Comparison of ENCODE assay signal across 8 cellular contexts in genomic region chr3:63912768-63913588, GRCh38. TPM values are rescaled to one million over a fixed set of nuclear protein-coding genes. Genes with fewer than 3 reads are reported as not detected.
DNase-seq lines count a peak whose midpoint lies in the region; ATAC-seq and TF ChIP-seq lines count a peak whose summit lies in the region.

No MANE protein-coding gene starts in this region.

- ATAC-seq in HG03439 (IDR thresholded peaks at IDR 0.05; ENCODE audit: unreplicated experiment) (peak; percentile 10), left lung (peak; percentile 46), HG02870 (IDR thresholded peaks at IDR 0.05; ENCODE audit: unreplicated experiment) (no peak)
- ATAC-seq in central memory CD8-positive, alpha-beta T cell (replicated peaks; ENCODE audit: extremely low read depth, poor library complexity, severe bottlenecking), result peak; percentile 26

- H3K27me3 ChIP-seq in left lung, result no peaks in the 10 kb centered on the region

- H3K36me3 Mint-ChIP-seq in central memory CD8-positive, alpha-beta T cell (ENCODE audit: insufficient read depth), result peaks cover 38% of the 10 kb centered on the region

- H3K36me3 ChIP-seq in left lung, result peaks cover 0 to 35% of the 10 kb centered on the region in 2 donors

- peaks cover 14 to 47% of the 10 kb centered on the region in 2 donors for H3K4me1 ChIP-seq in left lung

- no peak for TF ChIP-seq CTCF in WI38 (IDR thresholded peaks at IDR 0.05; ENCODE audit: low read depth, low read length)
- TF ChIP-seq CTCF in left lung (IDR thresholded peaks at IDR 0.05), result no peak

- intact Hi-C loops in left lung (cut with DNase I), result no loop called here

- H3K27ac Mint-ChIP-seq in central memory CD8-positive, alpha-beta T cell (ENCODE audit: low read depth), result peak overlapping the region; percentile 89

- H3K27me3 Mint-ChIP-seq in central memory CD8-positive, alpha-beta T cell, result no peaks in the 10 kb centered on the region

- peak overlapping the region; percentile 98 to 99 for H3K27ac ChIP-seq in left lung

- DNase-seq in NCI-H146 (lab: John Stamatoyannopoulos, UW), result peak; percentile 31
- DNase-seq in NCI-H146 treated with DMSO at 0.1 percent for 48 hours (lab: John Stamatoyannopoulos, UW; ENCODE audit: unreplicated experiment), result no peak
- peak in 1 of 2 donors; percentile 26 for DNase-seq in central memory CD8-positive, alpha-beta T cell (ENCODE audit: low spot score in 2 of 2)
- peak; percentile 70 to 82 for DNase-seq in left lung
- peak; percentile 48 for DNase-seq in stimulated activated CD4-positive, alpha-beta T cell treated with anti-CD3 and anti-CD28 coated beads, Interleukin-4, amount 100 ng/mL, for 1 hour

- no peaks in the 10 kb centered on the region for H3K9me3 Mint-ChIP-seq in central memory CD8-positive, alpha-beta T cell

- peak overlapping the region; percentile 59 for H3K4me3 ChIP-seq in WI38 (ENCODE audit: low read depth, low read length)
- peak overlapping the region; percentile 61 to 75 for H3K4me3 ChIP-seq in left lung

- peak overlapping the region; percentile 85 for H3K4me3 Mint-ChIP-seq in central memory CD8-positive, alpha-beta T cell

- H3K9me3 ChIP-seq in left lung, result no peaks in the 10 kb centered on the region

- peaks cover 51% of the 10 kb centered on the region for H3K4me1 Mint-ChIP-seq in central memory CD8-positive, alpha-beta T cell

RNA-seq across cellular contexts. Expression of gene SCAANT1, which starts 0.8 kb away (rescaled TPM):
- total RNA-seq in left lung, result not detected

RNA-seq across cellular contexts. Expression of gene ATXN7, which starts 49.3 kb away (rescaled TPM):
- total RNA-seq in left lung, result 10 to 100 TPM; 23.4 to 32.5 TPM

RNA-seq across cellular contexts. Expression of gene THOC7, which starts 49.4 kb away (rescaled TPM):
- 10 to 100 TPM; 46.7 to 52.5 TPM for total RNA-seq in left lung
